ENCODE assay signal across 23 cellular contexts in the genomic region with DNA sequence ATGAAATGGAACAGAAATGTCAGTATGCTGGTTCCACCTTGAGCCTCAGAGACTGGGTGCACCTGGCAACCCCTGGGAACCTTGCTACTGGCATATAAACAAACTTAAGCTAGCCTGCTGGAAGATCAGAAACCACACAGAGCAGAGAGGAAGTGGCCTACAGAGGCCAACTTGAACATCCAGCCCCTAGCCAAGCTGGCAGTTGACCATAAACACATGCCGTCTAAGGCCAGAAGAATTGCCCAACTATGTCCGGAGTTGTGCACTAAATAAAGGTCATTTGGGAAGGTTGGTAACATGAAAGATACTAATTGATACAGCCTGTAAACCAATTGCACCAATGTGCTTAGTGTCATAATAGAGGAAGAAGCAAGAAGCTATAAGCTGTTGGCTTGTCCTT.
"Had no signal": no experiment of that assay in that cellular context is flagged by ENCODE, and none has a peak within 500 bp of the region (broad histone marks: within the 10 kb centered on the region; RNA-seq: fewer than 3 reads in every experiment).

No MANE protein-coding gene starts in this region.

- H2AFZ ChIP-seq: neural progenitor cell had no signal

- H3K9ac ChIP-seq: neural progenitor cell had no signal

- H3K9me3 ChIP-seq: body of pancreas, left ventricle myocardium inferior, thoracic aorta, vagina had no signal

- H3K4me1 ChIP-seq: body of pancreas, left ventricle myocardium inferior, neural progenitor cell, spleen, vagina had no signal

- H3K27me3 ChIP-seq: body of pancreas, cardiac muscle cell, neural progenitor cell, spleen, vagina had no signal

- H3K4me3 ChIP-seq: body of pancreas, cardiac muscle cell, left ventricle myocardium inferior, neural progenitor cell, spleen, thoracic aorta, vagina had no signal

- ATAC-seq: activated CD4-positive, CD25-positive, alpha-beta regulatory T cell treated with anti-CD3 and anti-CD28 coated beads, Interleukin-2, amount 50 U/mL, for 24 hours; activated CD8-positive, alpha-beta memory T cell treated with anti-CD3 and anti-CD28 coated beads, Interleukin-2, amount 10 ng/mL, durations not matched to agents 7 days and 5 days; activated CD8-positive, alpha-beta T cell treated with anti-CD3 and anti-CD28 coated beads for 36 hours; body of pancreas; naive thymus-derived CD8-positive, alpha-beta T cell had no signal

- H3K36me3 ChIP-seq: cardiac muscle cell, left ventricle myocardium inferior, neural progenitor cell, spleen, thoracic aorta, vagina had no signal

- H3K4me2 ChIP-seq: neural progenitor cell had no signal

- H3K27ac ChIP-seq: body of pancreas, cardiac muscle cell, left ventricle myocardium inferior, neural progenitor cell, spleen, thoracic aorta, vagina had no signal

- DNase-seq: activated CD4-positive, alpha-beta T cell treated with anti-CD3 and anti-CD28 coated beads, Interleukin-2, amount 10 ng/mL, durations not matched to agents 7 days and 5 days; activated CD8-positive, alpha-beta memory T cell treated with anti-CD3 and anti-CD28 coated beads, Interleukin-2, amount 10 ng/mL, durations not matched to agents 7 days and 5 days; activated CD8-positive, alpha-beta T cell treated with anti-CD3 and anti-CD28 coated beads for 36 hours; activated gamma-delta T cell; activated T-cell treated with anti-CD3 and anti-CD28 coated beads for 4 hours; anterior cingulate cortex; body of pancreas; effector CD4-positive, alpha-beta T cell; foreskin melanocyte; kidney glomerular epithelial cell; left ventricle myocardium inferior; mammary epithelial cell; naive thymus-derived CD8-positive, alpha-beta T cell; retina; spleen; stimulated activated CD4-positive, alpha-beta T cell treated with anti-CD3 and anti-CD28 coated beads, Interleukin-4, amount 100 ng/mL, for 1 hour; stimulated activated naive CD4-positive, alpha-beta T cell treated with Interleukin-2 at 50 U/mL for 16 hours; T-helper 9 cell had no signal
